ENCODE assay signal across 13 cellular contexts in genomic region chr11:129418039-129418438, GRCh38. TPM values are rescaled to one million over a fixed set of nuclear protein-coding genes. Genes with fewer than 3 reads are reported as not detected.
DNase-seq lines count a peak whose midpoint lies in the region; ATAC-seq and TF ChIP-seq lines count a peak whose summit lies in the region.
"Had no signal": no experiment of that assay in that cellular context is flagged by ENCODE, and none has a peak within 500 bp of the region (broad histone marks: within the 10 kb centered on the region; RNA-seq: fewer than 3 reads in every experiment).

No MANE protein-coding gene starts in this region.

- ATAC-seq in GM18499 (IDR thresholded peaks at IDR 0.05; ENCODE audit: insufficient read depth, unreplicated experiment): peak; percentile 88
- peak; percentile 74 for ATAC-seq in GM19452 (IDR thresholded peaks at IDR 0.05; ENCODE audit: unreplicated experiment)
- peak; percentile 57 for ATAC-seq in HG03060 (IDR thresholded peaks at IDR 0.05; ENCODE audit: low read depth, unreplicated experiment)
- no peak for ATAC-seq in omental fat pad (ENCODE audit: low FRiP score)

- TF ChIP-seq CTCF in omental fat pad (IDR thresholded peaks at IDR 0.05): no peak

- peak; percentile 0 for DNase-seq in cerebellar cortex (ENCODE audit: low spot score)
- no peak for DNase-seq in NCI-H82 (lab: John Stamatoyannopoulos, UW)
- DNase-seq in GM19238 (ENCODE audit: insufficient read length, low spot score): no peak
- no peak for DNase-seq in omental fat pad (ENCODE audit: low spot score)
- DNase-seq in NCI-H2081 treated with DMSO at 0.1 percent for 48 hours (lab: John Stamatoyannopoulos, UW): no peak
- DNase-seq: CD8-positive, alpha-beta memory T cell; immature natural killer cell; naive B cell; NCI-H748 treated with DMSO at 0.1 percent for 48 hours; stimulated activated CD8-positive, alpha-beta memory T cell treated with anti-CD3 and anti-CD28 coated beads, Interleukin-4, amount 100 ng/mL, for 48 hours had no signal

RNA-seq across cellular contexts. Expression of gene BARX2, which starts 42.4 kb away (rescaled TPM):
- total RNA-seq in omental fat pad: 1 to 10 TPM in 1 of 4 donors, not detected in 3; 1.4 TPM
- total RNA-seq: CD8-positive, alpha-beta memory T cell had no signal
